Comparison of ENCODE assay signal across 20 cellular contexts in genomic region chr2:196613302-196613701, GRCh38.
"Had no signal": no experiment of that assay in that cellular context is flagged by ENCODE, and none has a peak within 500 bp of the region (broad histone marks: within the 10 kb centered on the region; RNA-seq: fewer than 3 reads in every experiment).

No MANE protein-coding gene starts in this region.

- H3K27me3 Mint-ChIP-seq: activated B cell treated with CpG ODN at 0.5 μM for 24 hours; activated CD8-positive, alpha-beta T cell treated with anti-CD3 and anti-CD28 coated beads for 36 hours; activated naive CD4-positive, alpha-beta T cell treated with anti-CD3 and anti-CD28 coated beads, Interleukin-2, amount 10 ng/mL, durations not matched to agents 7 days and 5 days; activated T-helper 17 cell treated with anti-CD3 and anti-CD28 coated beads, Interleukin-2, amount 50 U/mL, for 72 hours; brain; central memory CD8-positive, alpha-beta T cell had no signal

- H3K36me3 ChIP-seq: esophagus muscularis mucosa, lower lobe of right lung, neutrophil had no signal

- H3K4me3 Mint-ChIP-seq: activated B cell treated with CpG ODN at 0.5 μM for 24 hours; activated CD8-positive, alpha-beta T cell treated with anti-CD3 and anti-CD28 coated beads for 36 hours; activated naive CD4-positive, alpha-beta T cell treated with anti-CD3 and anti-CD28 coated beads, Interleukin-2, amount 10 ng/mL, durations not matched to agents 7 days and 5 days; activated naive CD8-positive, alpha-beta T cell treated with anti-CD3 and anti-CD28 coated beads, Interleukin-2, amount 50 U/mL, for 24 hours; activated T-helper 17 cell treated with anti-CD3 and anti-CD28 coated beads, Interleukin-2, amount 50 U/mL, for 72 hours; brain; central memory CD8-positive, alpha-beta T cell; naive thymus-derived CD8-positive, alpha-beta T cell; stimulated activated naive B cell treated with anti-CD40 and anti-IgM and Interleukin-4, amounts not matched to agents 10 μg/mL and 1 μg/mL and 100 μg/mL, for 72 hours had no signal

- H3K27me3 ChIP-seq: esophagus muscularis mucosa, neutrophil had no signal

- DNase-seq: activated B cell treated with CpG ODN at 0.5 μM for 24 hours; activated CD4-positive, alpha-beta T cell treated with anti-CD3 and anti-CD28 coated beads for 48 hours; activated CD8-positive, alpha-beta T cell treated with anti-CD3 and anti-CD28 coated beads for 36 hours; activated naive CD4-positive, alpha-beta T cell treated with anti-CD3 and anti-CD28 coated beads, Interleukin-2, amount 10 ng/mL, durations not matched to agents 7 days and 5 days; activated naive CD8-positive, alpha-beta T cell treated with anti-CD3 and anti-CD28 coated beads, Interleukin-2, amount 50 U/mL, for 24 hours; activated T-cell treated with anti-CD3 and anti-CD28 coated beads, Interleukin-2, amount 50 U/mL, for 1 hour; anterior cingulate cortex; foreskin melanocyte; glutamatergic neuron; hypothalamus; lower lobe of right lung; naive thymus-derived CD8-positive, alpha-beta T cell; stimulated activated naive B cell treated with anti-CD40 and anti-IgM and Interleukin-4, amounts not matched to agents 10 μg/mL and 1 μg/mL and 100 μg/mL, for 72 hours had no signal

- H3K79me2 ChIP-seq: parathyroid adenoma had no signal

- H3K4me1 Mint-ChIP-seq: activated B cell treated with CpG ODN at 0.5 μM for 24 hours; activated naive CD4-positive, alpha-beta T cell treated with anti-CD3 and anti-CD28 coated beads, Interleukin-2, amount 10 ng/mL, durations not matched to agents 7 days and 5 days; activated naive CD8-positive, alpha-beta T cell treated with anti-CD3 and anti-CD28 coated beads, Interleukin-2, amount 50 U/mL, for 24 hours; activated T-helper 17 cell treated with anti-CD3 and anti-CD28 coated beads, Interleukin-2, amount 50 U/mL, for 72 hours; brain; central memory CD8-positive, alpha-beta T cell; naive thymus-derived CD8-positive, alpha-beta T cell; stimulated activated naive B cell treated with anti-CD40 and anti-IgM and Interleukin-4, amounts not matched to agents 10 μg/mL and 1 μg/mL and 100 μg/mL, for 72 hours had no signal

- H3K4me1 ChIP-seq: esophagus muscularis mucosa, lower lobe of right lung, parathyroid adenoma had no signal

- H3K36me3 Mint-ChIP-seq: activated naive CD4-positive, alpha-beta T cell treated with anti-CD3 and anti-CD28 coated beads, Interleukin-2, amount 10 ng/mL, durations not matched to agents 7 days and 5 days; brain; naive thymus-derived CD8-positive, alpha-beta T cell; stimulated activated naive B cell treated with anti-CD40 and anti-IgM and Interleukin-4, amounts not matched to agents 10 μg/mL and 1 μg/mL and 100 μg/mL, for 72 hours had no signal

- H3K9me3 Mint-ChIP-seq: activated B cell treated with CpG ODN at 0.5 μM for 24 hours; activated CD8-positive, alpha-beta T cell treated with anti-CD3 and anti-CD28 coated beads for 36 hours; activated naive CD4-positive, alpha-beta T cell treated with anti-CD3 and anti-CD28 coated beads, Interleukin-2, amount 10 ng/mL, durations not matched to agents 7 days and 5 days; activated naive CD8-positive, alpha-beta T cell treated with anti-CD3 and anti-CD28 coated beads, Interleukin-2, amount 50 U/mL, for 24 hours; activated T-helper 17 cell treated with anti-CD3 and anti-CD28 coated beads, Interleukin-2, amount 50 U/mL, for 72 hours; brain; central memory CD8-positive, alpha-beta T cell; naive thymus-derived CD8-positive, alpha-beta T cell had no signal

- ATAC-seq: activated CD8-positive, alpha-beta T cell treated with anti-CD3 and anti-CD28 coated beads for 36 hours; activated naive CD8-positive, alpha-beta T cell treated with anti-CD3 and anti-CD28 coated beads, Interleukin-2, amount 50 U/mL, for 24 hours; activated T-helper 17 cell treated with anti-CD3 and anti-CD28 coated beads, Interleukin-2, amount 50 U/mL, for 72 hours; lower lobe of right lung; naive thymus-derived CD8-positive, alpha-beta T cell; stimulated activated naive B cell treated with anti-CD40 and anti-IgM and Interleukin-4, amounts not matched to agents 10 μg/mL and 1 μg/mL and 100 μg/mL, for 72 hours had no signal

- H2AFZ ChIP-seq: parathyroid adenoma had no signal

- H3K4me3 ChIP-seq: coronary artery, esophagus muscularis mucosa, lower lobe of right lung had no signal

- H3K27ac Mint-ChIP-seq: activated B cell treated with CpG ODN at 0.5 μM for 24 hours; activated CD8-positive, alpha-beta T cell treated with anti-CD3 and anti-CD28 coated beads for 36 hours; activated naive CD4-positive, alpha-beta T cell treated with anti-CD3 and anti-CD28 coated beads, Interleukin-2, amount 10 ng/mL, durations not matched to agents 7 days and 5 days; activated naive CD8-positive, alpha-beta T cell treated with anti-CD3 and anti-CD28 coated beads, Interleukin-2, amount 50 U/mL, for 24 hours; activated T-helper 17 cell treated with anti-CD3 and anti-CD28 coated beads, Interleukin-2, amount 50 U/mL, for 72 hours; brain; naive thymus-derived CD8-positive, alpha-beta T cell; stimulated activated naive B cell treated with anti-CD40 and anti-IgM and Interleukin-4, amounts not matched to agents 10 μg/mL and 1 μg/mL and 100 μg/mL, for 72 hours had no signal

- H3K27ac ChIP-seq: coronary artery, esophagus muscularis mucosa, lower lobe of right lung, neutrophil, parathyroid adenoma had no signal

- H3K9ac ChIP-seq: parathyroid adenoma had no signal

- H3K9me3 ChIP-seq: esophagus muscularis mucosa, lower lobe of right lung, neutrophil had no signal
